ENCODE assay signal across 1 cellular context in genomic region chr18:2988041-2988794, GRCh38.
TF ChIP-seq lines count a peak whose summit lies in the region.

No MANE protein-coding gene starts in this region.

TF ChIP-seq in WTC11, 78 proteins besides CTCF, POLR2A, EP300 and RAD21 (continued from another document):
- TF ChIP-seq, protein P1, sequence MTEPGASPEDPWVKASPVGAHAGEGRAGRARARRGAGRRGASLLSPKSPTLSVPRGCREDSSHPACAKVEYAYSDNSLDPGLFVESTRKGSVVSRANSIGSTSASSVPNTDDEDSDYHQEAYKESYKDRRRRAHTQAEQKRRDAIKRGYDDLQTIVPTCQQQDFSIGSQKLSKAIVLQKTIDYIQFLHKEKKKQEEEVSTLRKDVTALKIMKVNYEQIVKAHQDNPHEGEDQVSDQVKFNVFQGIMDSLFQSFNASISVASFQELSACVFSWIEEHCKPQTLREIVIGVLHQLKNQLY (CRISPR knock-in tag; IDR thresholded peaks at IDR 0.05), result no peak
- no peak for TF ChIP-seq KAT7 (CRISPR knock-in tag; IDR thresholded peaks at IDR 0.05; ENCODE audit: borderline replicate concordance)
- TF ChIP-seq, protein P2, sequence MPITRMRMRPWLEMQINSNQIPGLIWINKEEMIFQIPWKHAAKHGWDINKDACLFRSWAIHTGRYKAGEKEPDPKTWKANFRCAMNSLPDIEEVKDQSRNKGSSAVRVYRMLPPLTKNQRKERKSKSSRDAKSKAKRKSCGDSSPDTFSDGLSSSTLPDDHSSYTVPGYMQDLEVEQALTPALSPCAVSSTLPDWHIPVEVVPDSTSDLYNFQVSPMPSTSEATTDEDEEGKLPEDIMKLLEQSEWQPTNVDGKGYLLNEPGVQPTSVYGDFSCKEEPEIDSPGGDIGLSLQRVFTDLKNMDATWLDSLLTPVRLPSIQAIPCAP (CRISPR knock-in tag; IDR thresholded peaks at IDR 0.05), result no peak
TF ChIP-seq in WTC11: peak in this region for 0.
